Comparison of ENCODE assay signal across 1 cellular context in the genomic region with DNA sequence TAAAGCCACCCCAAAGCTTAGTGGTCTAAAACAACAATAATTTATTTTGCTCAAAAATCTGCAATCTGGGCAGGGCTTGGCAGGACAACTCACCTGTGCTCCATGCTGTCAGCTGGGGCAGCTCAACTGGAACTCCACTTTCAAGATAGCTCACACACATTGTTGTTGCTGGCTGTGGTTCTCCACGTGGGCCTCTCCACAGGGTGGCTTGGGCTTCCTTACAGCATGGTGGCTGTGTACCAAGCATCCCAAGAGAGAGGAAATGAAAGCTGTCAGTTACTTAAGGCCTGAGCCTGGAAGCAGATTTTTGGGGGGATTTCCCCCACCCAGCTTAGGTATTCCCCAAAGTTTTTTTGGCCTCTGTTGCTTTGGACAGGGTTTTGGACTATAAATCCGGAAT.
TF ChIP-seq lines count a peak whose summit lies in the region.

No MANE protein-coding gene starts in this region.

TF ChIP-seq in GM23338, 12 proteins besides CTCF, POLR2A, EP300 and RAD21 (continued from another document):
- TF ChIP-seq, protein P1, sequence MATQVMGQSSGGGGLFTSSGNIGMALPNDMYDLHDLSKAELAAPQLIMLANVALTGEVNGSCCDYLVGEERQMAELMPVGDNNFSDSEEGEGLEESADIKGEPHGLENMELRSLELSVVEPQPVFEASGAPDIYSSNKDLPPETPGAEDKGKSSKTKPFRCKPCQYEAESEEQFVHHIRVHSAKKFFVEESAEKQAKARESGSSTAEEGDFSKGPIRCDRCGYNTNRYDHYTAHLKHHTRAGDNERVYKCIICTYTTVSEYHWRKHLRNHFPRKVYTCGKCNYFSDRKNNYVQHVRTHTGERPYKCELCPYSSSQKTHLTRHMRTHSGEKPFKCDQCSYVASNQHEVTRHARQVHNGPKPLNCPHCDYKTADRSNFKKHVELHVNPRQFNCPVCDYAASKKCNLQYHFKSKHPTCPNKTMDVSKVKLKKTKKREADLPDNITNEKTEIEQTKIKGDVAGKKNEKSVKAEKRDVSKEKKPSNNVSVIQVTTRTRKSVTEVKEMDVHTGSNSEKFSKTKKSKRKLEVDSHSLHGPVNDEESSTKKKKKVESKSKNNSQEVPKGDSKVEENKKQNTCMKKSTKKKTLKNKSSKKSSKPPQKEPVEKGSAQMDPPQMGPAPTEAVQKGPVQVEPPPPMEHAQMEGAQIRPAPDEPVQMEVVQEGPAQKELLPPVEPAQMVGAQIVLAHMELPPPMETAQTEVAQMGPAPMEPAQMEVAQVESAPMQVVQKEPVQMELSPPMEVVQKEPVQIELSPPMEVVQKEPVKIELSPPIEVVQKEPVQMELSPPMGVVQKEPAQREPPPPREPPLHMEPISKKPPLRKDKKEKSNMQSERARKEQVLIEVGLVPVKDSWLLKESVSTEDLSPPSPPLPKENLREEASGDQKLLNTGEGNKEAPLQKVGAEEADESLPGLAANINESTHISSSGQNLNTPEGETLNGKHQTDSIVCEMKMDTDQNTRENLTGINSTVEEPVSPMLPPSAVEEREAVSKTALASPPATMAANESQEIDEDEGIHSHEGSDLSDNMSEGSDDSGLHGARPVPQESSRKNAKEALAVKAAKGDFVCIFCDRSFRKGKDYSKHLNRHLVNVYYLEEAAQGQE (IDR thresholded peaks at IDR 0.05; ENCODE audit: unreplicated experiment), result no peak
- TF ChIP-seq JUNB (IDR thresholded peaks at IDR 0.05; ENCODE audit: unreplicated experiment) (no peak), ZNF331 (CRISPR knock-in tag; IDR thresholded peaks at IDR 0.05; ENCODE audit: low read depth) (no peak), EZH2phosphoT487 (IDR thresholded peaks at IDR 0.05; ENCODE audit: unreplicated experiment) (no peak), ZNF114 (CRISPR knock-in tag; IDR thresholded peaks at IDR 0.05) (no peak), NANOG (IDR thresholded peaks at IDR 0.05; ENCODE audit: borderline replicate concordance) (no peak), EZH2 (IDR thresholded peaks at IDR 0.05; ENCODE audit: low read depth, unreplicated experiment) (no peak), CREB1 (CRISPR knock-in tag; IDR thresholded peaks at IDR 0.05; ENCODE audit: low read depth) (no peak)
- TF ChIP-seq, protein P2, sequence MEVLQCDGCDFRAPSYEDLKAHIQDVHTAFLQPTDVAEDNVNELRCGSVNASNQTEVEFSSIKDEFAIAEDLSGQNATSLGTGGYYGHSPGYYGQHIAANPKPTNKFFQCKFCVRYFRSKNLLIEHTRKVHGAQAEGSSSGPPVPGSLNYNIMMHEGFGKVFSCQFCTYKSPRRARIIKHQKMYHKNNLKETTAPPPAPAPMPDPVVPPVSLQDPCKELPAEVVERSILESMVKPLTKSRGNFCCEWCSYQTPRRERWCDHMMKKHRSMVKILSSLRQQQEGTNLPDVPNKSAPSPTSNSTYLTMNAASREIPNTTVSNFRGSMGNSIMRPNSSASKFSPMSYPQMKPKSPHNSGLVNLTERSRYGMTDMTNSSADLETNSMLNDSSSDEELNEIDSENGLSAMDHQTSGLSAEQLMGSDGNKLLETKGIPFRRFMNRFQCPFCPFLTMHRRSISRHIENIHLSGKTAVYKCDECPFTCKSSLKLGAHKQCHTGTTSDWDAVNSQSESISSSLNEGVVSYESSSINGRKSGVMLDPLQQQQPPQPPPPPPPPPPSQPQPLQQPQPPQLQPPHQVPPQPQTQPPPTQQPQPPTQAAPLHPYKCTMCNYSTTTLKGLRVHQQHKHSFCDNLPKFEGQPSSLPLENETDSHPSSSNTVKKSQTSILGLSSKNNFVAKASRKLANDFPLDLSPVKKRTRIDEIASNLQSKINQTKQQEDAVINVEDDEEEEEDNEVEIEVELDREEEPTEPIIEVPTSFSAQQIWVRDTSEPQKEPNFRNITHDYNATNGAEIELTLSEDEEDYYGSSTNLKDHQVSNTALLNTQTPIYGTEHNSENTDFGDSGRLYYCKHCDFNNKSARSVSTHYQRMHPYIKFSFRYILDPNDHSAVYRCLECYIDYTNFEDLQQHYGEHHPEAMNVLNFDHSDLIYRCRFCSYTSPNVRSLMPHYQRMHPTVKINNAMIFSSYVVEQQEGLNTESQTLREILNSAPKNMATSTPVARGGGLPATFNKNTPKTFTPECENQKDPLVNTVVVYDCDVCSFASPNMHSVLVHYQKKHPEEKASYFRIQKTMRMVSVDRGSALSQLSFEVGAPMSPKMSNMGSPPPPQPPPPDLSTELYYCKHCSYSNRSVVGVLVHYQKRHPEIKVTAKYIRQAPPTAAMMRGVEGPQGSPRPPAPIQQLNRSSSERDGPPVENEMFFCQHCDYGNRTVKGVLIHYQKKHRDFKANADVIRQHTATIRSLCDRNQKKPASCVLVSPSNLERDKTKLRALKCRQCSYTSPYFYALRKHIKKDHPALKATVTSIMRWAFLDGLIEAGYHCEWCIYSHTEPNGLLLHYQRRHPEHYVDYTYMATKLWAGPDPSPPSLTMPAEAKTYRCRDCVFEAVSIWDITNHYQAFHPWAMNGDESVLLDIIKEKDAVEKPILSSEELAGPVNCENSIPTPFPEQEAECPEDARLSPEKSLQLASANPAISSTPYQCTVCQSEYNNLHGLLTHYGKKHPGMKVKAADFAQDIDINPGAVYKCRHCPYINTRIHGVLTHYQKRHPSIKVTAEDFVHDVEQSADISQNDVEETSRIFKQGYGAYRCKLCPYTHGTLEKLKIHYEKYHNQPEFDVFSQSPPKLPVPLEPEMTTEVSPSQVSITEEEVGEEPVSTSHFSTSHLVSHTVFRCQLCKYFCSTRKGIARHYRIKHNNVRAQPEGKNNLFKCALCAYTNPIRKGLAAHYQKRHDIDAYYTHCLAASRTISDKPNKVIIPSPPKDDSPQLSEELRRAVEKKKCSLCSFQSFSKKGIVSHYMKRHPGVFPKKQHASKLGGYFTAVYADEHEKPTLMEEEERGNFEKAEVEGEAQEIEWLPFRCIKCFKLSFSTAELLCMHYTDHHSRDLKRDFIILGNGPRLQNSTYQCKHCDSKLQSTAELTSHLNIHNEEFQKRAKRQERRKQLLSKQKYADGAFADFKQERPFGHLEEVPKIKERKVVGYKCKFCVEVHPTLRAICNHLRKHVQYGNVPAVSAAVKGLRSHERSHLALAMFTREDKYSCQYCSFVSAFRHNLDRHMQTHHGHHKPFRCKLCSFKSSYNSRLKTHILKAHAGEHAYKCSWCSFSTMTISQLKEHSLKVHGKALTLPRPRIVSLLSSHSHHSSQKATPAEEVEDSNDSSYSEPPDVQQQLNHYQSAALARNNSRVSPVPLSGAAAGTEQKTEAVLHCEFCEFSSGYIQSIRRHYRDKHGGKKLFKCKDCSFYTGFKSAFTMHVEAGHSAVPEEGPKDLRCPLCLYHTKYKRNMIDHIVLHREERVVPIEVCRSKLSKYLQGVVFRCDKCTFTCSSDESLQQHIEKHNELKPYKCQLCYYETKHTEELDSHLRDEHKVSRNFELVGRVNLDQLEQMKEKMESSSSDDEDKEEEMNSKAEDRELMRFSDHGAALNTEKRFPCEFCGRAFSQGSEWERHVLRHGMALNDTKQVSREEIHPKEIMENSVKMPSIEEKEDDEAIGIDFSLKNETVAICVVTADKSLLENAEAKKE (CRISPR knock-in tag; IDR thresholded peaks at IDR 0.05), result no peak
